In genomic region chr6:144315226-144315980, GRCh38 we compare ENCODE assay signal across 14 cellular contexts. TPM values are rescaled to one million over a fixed set of nuclear protein-coding genes. Genes with fewer than 3 reads are reported as not detected.
DNase-seq lines count a peak whose midpoint lies in the region; ATAC-seq and TF ChIP-seq lines count a peak whose summit lies in the region.
"Had no signal": no experiment of that assay in that cellular context is flagged by ENCODE, and none has a peak within 500 bp of the region (broad histone marks: within the 10 kb centered on the region; RNA-seq: fewer than 3 reads in every experiment).

No MANE protein-coding gene starts in this region.

- H3K27ac ChIP-seq in adipose tissue (ENCODE audit: low read depth, low read length): peak overlapping the region; percentile 40
- peak overlapping the region; percentile 9 for H3K27ac ChIP-seq in right cardiac atrium (ENCODE audit: low read length)
- peak overlapping the region; percentile 22 for H3K27ac ChIP-seq in parathyroid adenoma
- H3K27ac ChIP-seq: foreskin keratinocyte had no signal

- no peak overlapping the region for H3K9ac ChIP-seq in parathyroid adenoma

- DNase-seq in CD14-positive monocyte (ENCODE audit: low spot score) (no peak), right cardiac atrium (peak in 2 of 3 donors; percentile 22 to 55), GM13976 (ENCODE audit: low spot score) (no peak), NCI-H774 (lab: John Stamatoyannopoulos, UW) (no peak), KBM-7 (no peak), NCI-H2081 treated with DMSO at 0.1 percent for 48 hours (lab: John Stamatoyannopoulos, UW) (no peak)
- DNase-seq: DMS79 treated with DMSO at 0.1 percent for 48 hours; effector CD4-positive, alpha-beta T cell; foreskin keratinocyte; NCI-H1417 treated with DMSO at 0.1 percent for 48 hours; NCI-H82 had no signal

- peaks cover 6 to 19% of the 10 kb centered on the region in 2 donors for H3K36me3 Mint-ChIP-seq in CD14-positive monocyte

- H2AFZ ChIP-seq in parathyroid adenoma: no peak overlapping the region

- peak in 1 of 2 donors; percentile 36 for ATAC-seq in right cardiac atrium
- ATAC-seq: foreskin keratinocyte had no signal

- no peaks in the 10 kb centered on the region for H3K36me3 ChIP-seq in parathyroid adenoma (ENCODE audit: control insufficient read depth, insufficient read depth, low read length)

- intact Hi-C loops in CD14-positive monocyte (cut with micrococcal nuclease) (loop anchor here in 1 of 2 donors (10.0 kb wide), 1 partner anchor 49 kb away; no protein-coding TSS in a partner anchor), right cardiac atrium (cut with DNase I) (no loop called here)

- peak overlapping the region in 4 of 7 donors; percentile 27 to 89 (median 56) for H3K27ac Mint-ChIP-seq in CD14-positive monocyte

- no peaks in the 10 kb centered on the region for H3K9me3 ChIP-seq in right cardiac atrium (ENCODE audit: control insufficient read depth, low read length)
- no peaks in the 10 kb centered on the region for H3K9me3 ChIP-seq in parathyroid adenoma (ENCODE audit: control insufficient read depth, low read length)

- no peak overlapping the region for H3K4me3 Mint-ChIP-seq in CD14-positive monocyte

- no peaks in the 10 kb centered on the region for H3K27me3 Mint-ChIP-seq in CD14-positive monocyte (ENCODE audit: low read depth in 3 of 3)

- peaks cover 34% of the 10 kb centered on the region for H3K4me1 Mint-ChIP-seq in CD14-positive monocyte

- in situ Hi-C loops in GM13976 (cut with MboI; ENCODE audit: low sequenced_read_pairs, unreplicated experiment) (no loop called here), KBM-7 (cut with MboI; ENCODE audit: low pct_unique_long_range_greater_than_20kb, low sequenced_read_pairs) (no loop called here)

- H3K27me3 ChIP-seq in right cardiac atrium (ENCODE audit: control insufficient read depth, insufficient read depth): no peaks in the 10 kb centered on the region
- H3K27me3 ChIP-seq in parathyroid adenoma (ENCODE audit: control insufficient read depth, insufficient read depth, low read length): no peaks in the 10 kb centered on the region
- H3K27me3 ChIP-seq: foreskin keratinocyte had no signal

- peaks cover 0 to 3% (median 0%) of the 10 kb centered on the region in 7 donors for H3K9me3 Mint-ChIP-seq in CD14-positive monocyte

- H3K79me2 ChIP-seq in parathyroid adenoma: peaks cover 33% of the 10 kb centered on the region

- 33 to 75% (median 73%) methylated on average over 16 of the region's 16 CpGs for WGBS in adipose tissue, 3 donors
- WGBS in right cardiac atrium: 64% methylated on average over 16 of the region's 16 CpGs

- H3K4me3 ChIP-seq in right cardiac atrium (ENCODE audit: low read length) (no peak overlapping the region), parathyroid adenoma (ENCODE audit: low read depth, low read length) (no peak overlapping the region)
- H3K4me3 ChIP-seq: GM12878 had no signal

- TF ChIP-seq CTCF in CD14-positive monocyte (IDR thresholded peaks at IDR 0.05) (no peak), parathyroid adenoma (IDR thresholded peaks at IDR 0.05) (no peak), GM13976 (IDR thresholded peaks at IDR 0.05; ENCODE audit: borderline replicate concordance, control extremely low read depth, extremely low read depth, insufficient read depth, missing control alignments) (no peak)

- peaks cover 19% of the 10 kb centered on the region for H3K4me1 ChIP-seq in right cardiac atrium (ENCODE audit: control insufficient read depth, insufficient read depth, low read length)
- H3K4me1 ChIP-seq in parathyroid adenoma: peaks cover 14% of the 10 kb centered on the region
- H3K4me1 ChIP-seq: foreskin keratinocyte had no signal

- H3K4me2 ChIP-seq in parathyroid adenoma (ENCODE audit: low read length): peak overlapping the region; percentile 16

RNA-seq across cellular contexts. Expression of gene UTRN, which starts 30.3 kb away (rescaled TPM):
- polyA plus RNA-seq in CD14-positive monocyte: 10 to 100 TPM; 21.8 to 66.1 TPM
- polyA plus RNA-seq in adipose tissue: 10 to 100 TPM; 21.8 to 39.9 (median 38.5) TPM
- total RNA-seq in right cardiac atrium: 10 to 100 TPM; 55.5 to 70.5 (median 68.5) TPM
- 11.5 TPM for polyA plus RNA-seq in right cardiac atrium

Comparison
In these comparisons a context has a peak if more than half of its experiments do, and no peak if none do; other contexts are left out.
1. DNase-seq: peak in right cardiac atrium (2 of 3); none in CD14-positive monocyte (single experiment), GM13976 (single experiment), NCI-H774 (single experiment), KBM-7 (single experiment) and NCI-H2081 treated with DMSO at 0.1 percent for 48 hours (single experiment).
2. Peak in every context shown above with its lines, with median percentiles within 50 percentile points of each other: H3K27ac ChIP-seq.